In genomic region chr10:95382596-95382995, GRCh38 we compare ENCODE assay signal across 18 cellular contexts.
DNase-seq lines count a peak whose midpoint lies in the region; ATAC-seq, FAIRE-seq and TF ChIP-seq lines count a peak whose summit lies in the region.
"Had no signal": no experiment of that assay in that cellular context is flagged by ENCODE, and none has a peak within 500 bp of the region (broad histone marks: within the 10 kb centered on the region; RNA-seq: fewer than 3 reads in every experiment).

No MANE protein-coding gene starts in this region.

- no peak for FAIRE-seq in pancreas (lab: Jason Lieb, UNC)
- FAIRE-seq: A204.1, GM12891, H54, HepG2, HTR-8/SVneo had no signal

- H3K4me1 ChIP-seq in adipocyte (ENCODE audit: control insufficient read depth, insufficient read depth, low read length) = peaks cover 20% of the 10 kb centered on the region
- H3K4me1 ChIP-seq in mucosa of descending colon (ENCODE audit: low read depth) = no peaks in the 10 kb centered on the region
- H3K4me1 ChIP-seq in subcutaneous abdominal adipose tissue (ENCODE audit: control insufficient read depth in 5 of 5, insufficient read depth in 5 of 5, low read length in 5 of 5) = peaks cover 2 to 89% (median 53%) of the 10 kb centered on the region in 5 donors
- H3K4me1 ChIP-seq in pancreas = peaks cover 6 to 11% (median 10%) of the 10 kb centered on the region in 3 donors

- H3K9me3 ChIP-seq in adipocyte (ENCODE audit: control insufficient read depth, low read length) = no peaks in the 10 kb centered on the region
- H3K9me3 ChIP-seq in mucosa of descending colon = no peaks in the 10 kb centered on the region
- H3K9me3 ChIP-seq in subcutaneous abdominal adipose tissue (ENCODE audit: control insufficient read depth in 5 of 5, low read length in 5 of 5) = no peaks in the 10 kb centered on the region
- H3K9me3 ChIP-seq in pancreas = no peaks in the 10 kb centered on the region

- H3K27me3 ChIP-seq in adipocyte (replicated peaks; ENCODE audit: control insufficient read depth, insufficient read depth, low read length) = no peaks in the 10 kb centered on the region
- H3K27me3 ChIP-seq in subcutaneous abdominal adipose tissue (ENCODE audit: control insufficient read depth in 5 of 5, insufficient read depth in 4 of 5, low read length in 5 of 5) = no peaks in the 10 kb centered on the region
- H3K27me3 ChIP-seq in pancreas = no peaks in the 10 kb centered on the region

- H3K9ac ChIP-seq in adipocyte (ENCODE audit: low read length) (peak overlapping the region; percentile 37), subcutaneous abdominal adipose tissue (ENCODE audit: low read length in 5 of 5) (no peak overlapping the region)

- ATAC-seq in mucosa of descending colon (peak; percentile 68), pancreas (no peak), GM21529 (IDR thresholded peaks at IDR 0.05; ENCODE audit: unreplicated experiment) (no peak)
- ATAC-seq: HCT116, HepG2 had no signal

- 89 to 93% methylated on average over 2 of the region's 2 CpGs for WGBS in pancreas, 2 donors

- peaks cover 69% of the 10 kb centered on the region for H3K36me3 ChIP-seq in adipocyte (ENCODE audit: control insufficient read depth, insufficient read depth, low read length, severe bottlenecking)
- H3K36me3 ChIP-seq in mucosa of descending colon (ENCODE audit: low read depth) = no peaks in the 10 kb centered on the region
- H3K36me3 ChIP-seq in subcutaneous abdominal adipose tissue (ENCODE audit: control insufficient read depth in 5 of 5, insufficient read depth in 5 of 5, low read length in 5 of 5) = peaks cover 46 to 82% (median 63%) of the 10 kb centered on the region in 5 donors
- peaks cover 0 to 25% (median 0%) of the 10 kb centered on the region in 3 donors for H3K36me3 ChIP-seq in pancreas

- DNase-seq in adipocyte (ENCODE audit: low read depth) = no peak
- DNase-seq in coronary artery (ENCODE audit: low spot score) = no peak
- DNase-seq in mucosa of descending colon = no peak
- DNase-seq in NCI-H446 treated with DMSO at 0.1 percent for 48 hours (lab: John Stamatoyannopoulos, UW) = no peak
- no peak for DNase-seq in DMS 273 treated with DMSO at 0.1 percent for 48 hours (lab: John Stamatoyannopoulos, UW)
- DNase-seq in pancreas = no peak
- DNase-seq: C1 segment of cervical spinal cord; Calu3; CD4-positive, alpha-beta T cell; DMS79 had no signal

- no peak for TF ChIP-seq CTCF in coronary artery (IDR thresholded peaks at IDR 0.05)
- TF ChIP-seq CTCF in mucosa of descending colon (IDR thresholded peaks at IDR 0.05) = no peak
- TF ChIP-seq CTCF in pancreas (IDR thresholded peaks at IDR 0.05) = no peak

- intact Hi-C loops in mucosa of descending colon (cut with DNase I, micrococcal nuclease) = no loop called here
- intact Hi-C loops in pancreas (cut with DNase I) = no loop called here

- peak overlapping the region; percentile 10 to 76 for H3K27ac ChIP-seq in coronary artery
- peak overlapping the region; percentile 99 for H3K27ac ChIP-seq in subcutaneous abdominal adipose tissue (ENCODE audit: low read depth, low read length)
- H3K27ac ChIP-seq in pancreas = no peak overlapping the region

- H3K4me3 ChIP-seq in adipocyte (ENCODE audit: low read length) (no peak overlapping the region), coronary artery (no peak overlapping the region), mucosa of descending colon (no peak overlapping the region), subcutaneous abdominal adipose tissue (ENCODE audit: low read depth in 1 of 5, low read length in 5 of 5) (no peak overlapping the region), pancreas (no peak overlapping the region)

Comparison
In these comparisons a context has a peak if more than half of its experiments do, and no peak if none do; other contexts are left out.
1. H3K27ac ChIP-seq: peak in coronary artery (2 of 2) and subcutaneous abdominal adipose tissue (single experiment); none in pancreas (0 of 4).